8 cellular contexts compared by ENCODE assay signal in the genomic region with DNA sequence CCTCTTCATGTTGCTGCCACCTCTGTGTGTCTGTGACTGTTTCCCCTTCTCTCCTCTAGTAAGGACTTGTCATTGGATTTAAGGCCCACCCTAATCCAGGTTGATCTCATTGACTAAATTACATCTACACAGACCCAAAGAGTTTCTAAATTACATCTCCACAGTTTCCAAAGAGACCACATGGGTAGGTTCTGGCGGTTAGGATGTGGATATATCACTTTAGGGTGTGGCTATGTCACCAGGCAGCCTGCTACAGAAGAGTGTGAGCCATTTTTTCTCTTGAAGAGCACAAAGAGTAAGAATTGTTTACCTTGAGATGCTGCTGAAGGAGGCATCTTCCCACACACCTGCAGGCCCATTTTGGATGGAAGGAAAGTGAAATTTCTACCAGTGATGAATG.
DNase-seq lines count a peak whose midpoint lies in the region; ATAC-seq and TF ChIP-seq lines count a peak whose summit lies in the region.
"Not testable (repeated sequence)": the region's sequence is repeated elsewhere in the genome, so short reads cannot be mapped to it uniquely, and the experiment has no call there.

No MANE protein-coding gene starts in this region.

- peaks cover 69 to 76% of the 10 kb centered on the region in 2 donors for H3K36me3 Mint-ChIP-seq in CD14-positive monocyte
- H3K36me3 Mint-ChIP-seq in CD8-positive, alpha-beta memory T cell, result peaks cover 5 to 73% (median 17%) of the 10 kb centered on the region in 3 donors
- peaks cover 46% of the 10 kb centered on the region for H3K36me3 Mint-ChIP-seq in activated CD4-positive, alpha-beta T cell treated with anti-CD3 and anti-CD28 coated beads for 36 hours (ENCODE audit: low read depth)
- H3K36me3 Mint-ChIP-seq in activated CD8-positive, alpha-beta memory T cell treated with anti-CD3 and anti-CD28 coated beads, Interleukin-2, amount 10 ng/mL, durations not matched to agents 7 days and 5 days, result peaks cover 47% of the 10 kb centered on the region
- H3K36me3 Mint-ChIP-seq in activated naive CD8-positive, alpha-beta T cell treated with anti-CD3 and anti-CD28 coated beads, Interleukin-2, amount 10 ng/mL, durations not matched to agents 7 days and 5 days; natural killer cell: not testable (repeated sequence)
- peaks cover 27 to 46% (median 29%) of the 10 kb centered on the region in 3 donors for H3K36me3 Mint-ChIP-seq in immature natural killer cell
- H3K36me3 Mint-ChIP-seq in stimulated activated naive CD8-positive, alpha-beta T cell treated with anti-CD3 and anti-CD28 coated beads, Interleukin-15, Interleukin-2, amounts not matched to agents 100 ng/mL and 50 ng/mL, for 24 hours (ENCODE audit: low read depth), result peaks cover 57% of the 10 kb centered on the region

- intact Hi-C loops in CD14-positive monocyte (cut with micrococcal nuclease), result not testable (repeated sequence)
- intact Hi-C loops in activated CD4-positive, alpha-beta T cell treated with anti-CD3 and anti-CD28 coated beads for 36 hours (cut with DNase I, micrococcal nuclease), result loop anchor here in 1 of 2 experiments (5.0 kb wide), 1 partner anchor 34 kb away; no protein-coding TSS in a partner anchor
- intact Hi-C loops in natural killer cell (cut with micrococcal nuclease), result loop anchor here (2.0 to 10.0 kb wide), 2 partner anchors 35 to 511 kb away; no protein-coding TSS in a partner anchor

- H3K36me3 ChIP-seq in CD8-positive, alpha-beta memory T cell (ENCODE audit: insufficient read depth, low read length), result not testable (repeated sequence)

- H3K27ac ChIP-seq in CD8-positive, alpha-beta memory T cell (ENCODE audit: low read depth, low read length), result not testable (repeated sequence)

- H3K27me3 ChIP-seq in CD8-positive, alpha-beta memory T cell (ENCODE audit: insufficient read depth, low read length, poor library complexity, severe bottlenecking), result not testable (repeated sequence)

- not testable (repeated sequence) for H3K9me3 ChIP-seq in CD8-positive, alpha-beta memory T cell (ENCODE audit: low read length)

- not testable (repeated sequence) for DNase-seq in CD14-positive monocyte (ENCODE audit: low spot score); CD8-positive, alpha-beta memory T cell; activated CD4-positive, alpha-beta T cell treated with anti-CD3 and anti-CD28 coated beads for 36 hours; activated naive CD8-positive, alpha-beta T cell treated with anti-CD3 and anti-CD28 coated beads, Interleukin-2, amount 10 ng/mL, durations not matched to agents 7 days and 5 days; natural killer cell
- peak; percentile 72 for DNase-seq in activated CD8-positive, alpha-beta memory T cell treated with anti-CD3 and anti-CD28 coated beads, Interleukin-2, amount 10 ng/mL, durations not matched to agents 7 days and 5 days
- peak; percentile 71 to 78 (median 72) for DNase-seq in immature natural killer cell

- H3K27me3 Mint-ChIP-seq in CD14-positive monocyte (ENCODE audit: low read depth in 3 of 3); CD8-positive, alpha-beta memory T cell; activated CD4-positive, alpha-beta T cell treated with anti-CD3 and anti-CD28 coated beads for 36 hours; activated CD8-positive, alpha-beta memory T cell treated with anti-CD3 and anti-CD28 coated beads, Interleukin-2, amount 10 ng/mL, durations not matched to agents 7 days and 5 days; activated naive CD8-positive, alpha-beta T cell treated with anti-CD3 and anti-CD28 coated beads, Interleukin-2, amount 10 ng/mL, durations not matched to agents 7 days and 5 days; natural killer cell (ENCODE audit: low read depth in 2 of 2); stimulated activated naive CD8-positive, alpha-beta T cell treated with anti-CD3 and anti-CD28 coated beads, Interleukin-15, Interleukin-2, amounts not matched to agents 100 ng/mL and 50 ng/mL, for 24 hours: not testable (repeated sequence)
- peaks cover 23 to 44% (median 37%) of the 10 kb centered on the region in 3 donors for H3K27me3 Mint-ChIP-seq in immature natural killer cell (ENCODE audit: low read depth in 3 of 3)

- H3K27ac Mint-ChIP-seq in CD14-positive monocyte, result peak overlapping the region in 4 of 7 donors; percentile 21 to 95 (median 51)
- H3K27ac Mint-ChIP-seq in CD8-positive, alpha-beta memory T cell, result peak overlapping the region; percentile 86 to 97 (median 93)
- not testable (repeated sequence) for H3K27ac Mint-ChIP-seq in activated CD4-positive, alpha-beta T cell treated with anti-CD3 and anti-CD28 coated beads for 36 hours
- peak overlapping the region; percentile 83 for H3K27ac Mint-ChIP-seq in activated CD8-positive, alpha-beta memory T cell treated with anti-CD3 and anti-CD28 coated beads, Interleukin-2, amount 10 ng/mL, durations not matched to agents 7 days and 5 days
- H3K27ac Mint-ChIP-seq in activated naive CD8-positive, alpha-beta T cell treated with anti-CD3 and anti-CD28 coated beads, Interleukin-2, amount 10 ng/mL, durations not matched to agents 7 days and 5 days, result peak overlapping the region; percentile 42
- H3K27ac Mint-ChIP-seq in immature natural killer cell, result peak overlapping the region; percentile 97 to 100 (median 100)
- peak overlapping the region; percentile 98 for H3K27ac Mint-ChIP-seq in natural killer cell
- H3K27ac Mint-ChIP-seq in stimulated activated naive CD8-positive, alpha-beta T cell treated with anti-CD3 and anti-CD28 coated beads, Interleukin-15, Interleukin-2, amounts not matched to agents 100 ng/mL and 50 ng/mL, for 24 hours, result peak overlapping the region; percentile 28

- POLR2A ChIA-PET in CD8-positive, alpha-beta memory T cell (lab: Charles Lee); activated CD4-positive, alpha-beta T cell treated with anti-CD3 and anti-CD28 coated beads for 36 hours (lab: Charles Lee); activated naive CD8-positive, alpha-beta T cell treated with anti-CD3 and anti-CD28 coated beads, Interleukin-2, amount 10 ng/mL, durations not matched to agents 7 days and 5 days (lab: Charles Lee): not testable (repeated sequence)

- peaks cover 22% of the 10 kb centered on the region for H3K4me1 ChIP-seq in CD8-positive, alpha-beta memory T cell (ENCODE audit: insufficient read depth, low read length)

- not testable (repeated sequence) for H3K4me3 Mint-ChIP-seq in CD14-positive monocyte; activated CD4-positive, alpha-beta T cell treated with anti-CD3 and anti-CD28 coated beads for 36 hours; activated CD8-positive, alpha-beta memory T cell treated with anti-CD3 and anti-CD28 coated beads, Interleukin-2, amount 10 ng/mL, durations not matched to agents 7 days and 5 days; activated naive CD8-positive, alpha-beta T cell treated with anti-CD3 and anti-CD28 coated beads, Interleukin-2, amount 10 ng/mL, durations not matched to agents 7 days and 5 days; stimulated activated naive CD8-positive, alpha-beta T cell treated with anti-CD3 and anti-CD28 coated beads, Interleukin-15, Interleukin-2, amounts not matched to agents 100 ng/mL and 50 ng/mL, for 24 hours
- H3K4me3 Mint-ChIP-seq in CD8-positive, alpha-beta memory T cell, result peak overlapping the region in 4 of 7 donors; percentile 33 to 66 (median 53)
- H3K4me3 Mint-ChIP-seq in immature natural killer cell, result peak overlapping the region; percentile 69 to 90 (median 86)
- H3K4me3 Mint-ChIP-seq in natural killer cell, result peak overlapping the region; percentile 87

- CTCF ChIA-PET in CD8-positive, alpha-beta memory T cell (lab: Charles Lee); activated CD4-positive, alpha-beta T cell treated with anti-CD3 and anti-CD28 coated beads for 36 hours (lab: Charles Lee); activated CD8-positive, alpha-beta memory T cell treated with anti-CD3 and anti-CD28 coated beads, Interleukin-2, amount 10 ng/mL, durations not matched to agents 7 days and 5 days (lab: Charles Lee): not testable (repeated sequence)

- ATAC-seq in activated CD4-positive, alpha-beta T cell treated with anti-CD3 and anti-CD28 coated beads for 36 hours, result peak; percentile 7
- peak; percentile 76 for ATAC-seq in activated CD8-positive, alpha-beta memory T cell treated with anti-CD3 and anti-CD28 coated beads, Interleukin-2, amount 10 ng/mL, durations not matched to agents 7 days and 5 days
- peak; percentile 48 for ATAC-seq in activated naive CD8-positive, alpha-beta T cell treated with anti-CD3 and anti-CD28 coated beads, Interleukin-2, amount 10 ng/mL, durations not matched to agents 7 days and 5 days (ENCODE audit: low read depth)
- peak; percentile 3 to 28 (median 17) for ATAC-seq in natural killer cell

- H3K4me3 ChIP-seq in CD8-positive, alpha-beta memory T cell (ENCODE audit: low read length), result not testable (repeated sequence)

- not testable (repeated sequence) for H3K9me3 Mint-ChIP-seq in CD14-positive monocyte; CD8-positive, alpha-beta memory T cell; activated CD4-positive, alpha-beta T cell treated with anti-CD3 and anti-CD28 coated beads for 36 hours (ENCODE audit: low read depth); activated CD8-positive, alpha-beta memory T cell treated with anti-CD3 and anti-CD28 coated beads, Interleukin-2, amount 10 ng/mL, durations not matched to agents 7 days and 5 days (ENCODE audit: low read depth); activated naive CD8-positive, alpha-beta T cell treated with anti-CD3 and anti-CD28 coated beads, Interleukin-2, amount 10 ng/mL, durations not matched to agents 7 days and 5 days; immature natural killer cell; natural killer cell; stimulated activated naive CD8-positive, alpha-beta T cell treated with anti-CD3 and anti-CD28 coated beads, Interleukin-15, Interleukin-2, amounts not matched to agents 100 ng/mL and 50 ng/mL, for 24 hours

- TF ChIP-seq CTCF in CD14-positive monocyte (IDR thresholded peaks at IDR 0.05); natural killer cell (IDR thresholded peaks at IDR 0.05): not testable (repeated sequence)

- H3K4me1 Mint-ChIP-seq in CD14-positive monocyte, result peaks cover 41% of the 10 kb centered on the region
- peaks cover 51 to 74% (median 64%) of the 10 kb centered on the region in 3 donors for H3K4me1 Mint-ChIP-seq in CD8-positive, alpha-beta memory T cell
- peaks cover 56% of the 10 kb centered on the region for H3K4me1 Mint-ChIP-seq in activated CD4-positive, alpha-beta T cell treated with anti-CD3 and anti-CD28 coated beads for 36 hours
- peaks cover 74% of the 10 kb centered on the region for H3K4me1 Mint-ChIP-seq in activated CD8-positive, alpha-beta memory T cell treated with anti-CD3 and anti-CD28 coated beads, Interleukin-2, amount 10 ng/mL, durations not matched to agents 7 days and 5 days
- peaks cover 32% of the 10 kb centered on the region for H3K4me1 Mint-ChIP-seq in activated naive CD8-positive, alpha-beta T cell treated with anti-CD3 and anti-CD28 coated beads, Interleukin-2, amount 10 ng/mL, durations not matched to agents 7 days and 5 days
- H3K4me1 Mint-ChIP-seq in immature natural killer cell, result peaks cover 83 to 87% of the 10 kb centered on the region in 2 donors
- H3K4me1 Mint-ChIP-seq in natural killer cell, result peaks cover 77 to 79% of the 10 kb centered on the region in 2 donors
- peaks cover 63% of the 10 kb centered on the region for H3K4me1 Mint-ChIP-seq in stimulated activated naive CD8-positive, alpha-beta T cell treated with anti-CD3 and anti-CD28 coated beads, Interleukin-15, Interleukin-2, amounts not matched to agents 100 ng/mL and 50 ng/mL, for 24 hours (ENCODE audit: low read depth)

Comparison
In these comparisons a context has a peak if more than half of its experiments do, and no peak if none do; other contexts are left out.
1. ATAC-seq: peak in every context shown above with its lines; median percentile 76 in activated CD8-positive, alpha-beta memory T cell treated with anti-CD3 and anti-CD28 coated beads, Interleukin-2, amount 10 ng/mL, durations not matched to agents 7 days and 5 days; 48 in activated naive CD8-positive, alpha-beta T cell treated with anti-CD3 and anti-CD28 coated beads, Interleukin-2, amount 10 ng/mL, durations not matched to agents 7 days and 5 days; 17 in natural killer cell; 7 in activated CD4-positive, alpha-beta T cell treated with anti-CD3 and anti-CD28 coated beads for 36 hours.